ENCODE assay signal across 14 cellular contexts in the genomic region with DNA sequence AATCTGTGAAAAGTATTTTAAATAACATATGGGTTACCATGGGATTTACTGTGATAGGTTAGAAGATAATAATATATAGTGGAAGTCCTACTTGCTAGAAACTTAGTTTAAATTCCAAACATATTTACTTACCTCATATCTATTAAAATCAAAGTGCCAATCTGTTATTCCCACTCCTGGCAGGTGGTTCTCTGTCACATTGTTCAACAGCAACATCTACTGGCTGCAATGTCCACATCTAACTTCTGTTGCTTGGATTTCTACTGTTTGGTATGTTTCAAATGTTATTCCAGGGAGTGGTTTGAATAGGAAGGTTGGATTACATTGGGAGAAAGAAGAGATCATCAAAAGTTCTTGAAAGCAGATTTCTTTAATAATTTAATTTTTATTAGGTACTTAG.
DNase-seq lines count a peak whose midpoint lies in the region; ATAC-seq and TF ChIP-seq lines count a peak whose summit lies in the region.
"Had no signal": no experiment of that assay in that cellular context is flagged by ENCODE, and none has a peak within 500 bp of the region (broad histone marks: within the 10 kb centered on the region; RNA-seq: fewer than 3 reads in every experiment).

No MANE protein-coding gene starts in this region.

- peak; percentile 85 for TF ChIP-seq CTCF in chondrocyte (IDR thresholded peaks at IDR 0.05)
- peak; percentile 27 for TF ChIP-seq CTCF in progenitor cell of endocrine pancreas (IDR thresholded peaks at IDR 0.05; ENCODE audit: unreplicated experiment)
- no peak for TF ChIP-seq CTCF in GM20000 (IDR thresholded peaks at IDR 0.05; ENCODE audit: extremely low read depth, missing control alignments)

- H3K36me3 Mint-ChIP-seq in chondrocyte (ENCODE audit: low read depth), result no peaks in the 10 kb centered on the region
- H3K36me3 Mint-ChIP-seq in progenitor cell of endocrine pancreas (ENCODE audit: insufficient read depth), result no peaks in the 10 kb centered on the region
- H3K36me3 Mint-ChIP-seq: WTC11 had no signal

- H3K4me3 Mint-ChIP-seq in chondrocyte (ENCODE audit: unreplicated experiment) (no peak overlapping the region), progenitor cell of endocrine pancreas (ENCODE audit: low read depth) (no peak overlapping the region)
- H3K4me3 Mint-ChIP-seq: activated naive CD4-positive, alpha-beta T cell treated with anti-CD3 and anti-CD28 coated beads for 36 hours; WTC11 had no signal

- H3K9me3 Mint-ChIP-seq in chondrocyte (ENCODE audit: low read depth) (peaks cover 3% of the 10 kb centered on the region), progenitor cell of endocrine pancreas (ENCODE audit: low read depth) (no peaks in the 10 kb centered on the region)
- H3K9me3 Mint-ChIP-seq: activated naive CD4-positive, alpha-beta T cell treated with anti-CD3 and anti-CD28 coated beads for 36 hours; WTC11 had no signal

- H3K4me1 Mint-ChIP-seq in chondrocyte (ENCODE audit: low read depth) (peaks cover 4% of the 10 kb centered on the region), progenitor cell of endocrine pancreas (ENCODE audit: low read depth) (no peaks in the 10 kb centered on the region)
- H3K4me1 Mint-ChIP-seq: WTC11 had no signal

- DNase-seq in NCI-H510A treated with DMSO at 0.1 percent for 48 hours (lab: John Stamatoyannopoulos, UW) (peak; percentile 74), NCI-H510A (lab: John Stamatoyannopoulos, UW) (no peak), NCI-H524 treated with DMSO at 0.1 percent for 48 hours (lab: John Stamatoyannopoulos, UW) (peak; percentile 30), chondrocyte (ENCODE audit: low spot score) (no peak), progenitor cell of endocrine pancreas (ENCODE audit: low spot score, unreplicated experiment) (no peak), left lobe of liver (ENCODE audit: low spot score) (no peak), GM20000 (ENCODE audit: low spot score) (no peak)
- DNase-seq: activated naive CD4-positive, alpha-beta T cell treated with anti-CD3 and anti-CD28 coated beads for 36 hours; islet precursor cell; NCI-H187; PC-9; stimulated activated CD4-positive, alpha-beta T cell treated with anti-CD3 and anti-CD28 coated beads, Interleukin-15, amount 100 ng/mL, for 24 hours had no signal

- H3K27ac Mint-ChIP-seq in chondrocyte (ENCODE audit: unreplicated experiment) (no peak overlapping the region), progenitor cell of endocrine pancreas (no peak overlapping the region)
- H3K27ac Mint-ChIP-seq: activated naive CD4-positive, alpha-beta T cell treated with anti-CD3 and anti-CD28 coated beads for 36 hours; WTC11 had no signal

- ATAC-seq in left lobe of liver (no peak), HG03196 (IDR thresholded peaks at IDR 0.05; ENCODE audit: unreplicated experiment) (no peak)
- ATAC-seq: WTC11 had no signal

- H3K27me3 Mint-ChIP-seq in chondrocyte (ENCODE audit: low read depth) (no peaks in the 10 kb centered on the region), progenitor cell of endocrine pancreas (no peaks in the 10 kb centered on the region)

Comparison
In these comparisons a context has a peak if more than half of its experiments do, and no peak if none do; other contexts are left out.
1. DNase-seq: peak in NCI-H510A treated with DMSO at 0.1 percent for 48 hours (single experiment) and NCI-H524 treated with DMSO at 0.1 percent for 48 hours (single experiment); none in NCI-H510A (single experiment), chondrocyte (single experiment), progenitor cell of endocrine pancreas (single experiment), left lobe of liver (single experiment) and GM20000 (single experiment).